24 cellular contexts compared by ENCODE assay signal in the genomic region with DNA sequence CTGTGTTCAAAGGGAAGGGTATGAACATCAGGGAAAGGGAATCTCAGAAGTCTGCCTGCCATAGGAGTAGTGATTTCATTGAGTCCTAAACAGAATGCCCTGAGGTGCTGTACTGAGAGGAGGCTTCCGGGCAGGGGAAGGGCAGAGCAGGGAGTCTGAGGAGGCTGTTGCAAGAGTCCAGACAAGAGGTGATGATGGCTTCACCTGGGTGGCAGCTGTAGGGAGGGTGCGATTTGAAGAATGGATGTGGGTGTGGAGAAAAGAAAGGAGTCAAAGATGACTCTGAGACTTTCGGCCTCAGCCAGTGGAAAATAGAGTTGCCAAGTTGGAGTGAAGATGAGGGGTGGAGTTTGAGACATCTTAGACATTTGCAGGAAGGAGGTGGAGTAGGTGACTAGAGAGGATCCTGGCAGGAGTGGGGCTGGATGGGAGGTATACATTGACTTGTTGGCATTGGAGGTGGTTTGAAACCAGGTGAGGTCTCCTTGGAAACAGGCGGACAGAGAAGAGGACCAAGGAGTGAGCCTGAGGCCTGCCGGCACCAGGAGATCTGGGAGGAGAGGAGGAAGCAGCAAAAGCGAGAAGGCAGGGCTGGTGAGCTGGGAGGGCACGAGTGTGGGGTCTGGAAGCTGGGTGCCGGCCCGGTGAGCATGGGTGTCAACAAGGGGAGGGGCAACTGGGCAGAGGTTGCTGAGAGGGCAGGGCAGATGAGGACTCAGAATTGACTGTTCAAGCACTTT. TPM values are rescaled to one million over a fixed set of nuclear protein-coding genes. Genes with fewer than 3 reads are reported as not detected.
DNase-seq lines count a peak whose midpoint lies in the region; ATAC-seq and TF ChIP-seq lines count a peak whose summit lies in the region.
"Had no signal": no experiment of that assay in that cellular context is flagged by ENCODE, and none has a peak within 500 bp of the region (broad histone marks: within the 10 kb centered on the region; RNA-seq: fewer than 3 reads in every experiment).

No MANE protein-coding gene starts in this region.

- peaks cover 78% of the 10 kb centered on the region for H3K79me2 ChIP-seq in neural progenitor cell (ENCODE audit: low read depth)

- peaks cover 11% of the 10 kb centered on the region for H3F3A ChIP-seq in neural progenitor cell (ENCODE audit: low read depth)

- no peak overlapping the region for H2AFZ ChIP-seq in neural progenitor cell (replicated peaks)
- H2AFZ ChIP-seq: parathyroid adenoma had no signal

- H3K36me3 ChIP-seq in neural progenitor cell = no peaks in the 10 kb centered on the region
- H3K36me3 ChIP-seq: adrenal gland had no signal

- H3K9me3 Mint-ChIP-seq in activated CD8-positive, alpha-beta T cell treated with anti-CD3 and anti-CD28 coated beads for 36 hours = peaks cover 1% of the 10 kb centered on the region
- H3K9me3 Mint-ChIP-seq in immature natural killer cell (no peaks in the 10 kb centered on the region), natural killer cell (no peaks in the 10 kb centered on the region), neural progenitor cell (peaks cover 12% of the 10 kb centered on the region)
- peaks cover 7% of the 10 kb centered on the region for H3K9me3 Mint-ChIP-seq in stimulated activated memory B cell treated with anti-CD40 and anti-IgM and Interleukin-4, amounts not matched to agents 10 μg/mL and 1 μg/mL and 100 μg/mL, for 72 hours

- CTCF ChIA-PET in activated CD8-positive, alpha-beta T cell treated with anti-CD3 and anti-CD28 coated beads for 36 hours (lab: Charles Lee) = interaction anchor here (0.7 to 2.0 kb wide), 3 partner anchors 7 to 40 kb away, joined by 3 to 6 read pairs (median 5); no protein-coding TSS in a partner anchor

- POLR2A ChIA-PET in activated CD8-positive, alpha-beta T cell treated with anti-CD3 and anti-CD28 coated beads for 36 hours (lab: Charles Lee) = interaction anchor here (0.6 to 1.1 kb wide), 2 partner anchors 12 to 107 kb away, joined by 3 read pairs; no protein-coding TSS in a partner anchor

- no peak overlapping the region for H3K4me3 ChIP-seq in neural progenitor cell
- H3K4me3 ChIP-seq: adrenal gland had no signal

- peaks cover 32% of the 10 kb centered on the region for H3K36me3 Mint-ChIP-seq in activated CD8-positive, alpha-beta T cell treated with anti-CD3 and anti-CD28 coated beads for 36 hours (ENCODE audit: low read depth)
- H3K36me3 Mint-ChIP-seq in immature natural killer cell (peaks cover 15 to 33% (median 31%) of the 10 kb centered on the region in 3 donors), natural killer cell (no peaks in the 10 kb centered on the region), neural progenitor cell (peaks cover 22% of the 10 kb centered on the region)
- peaks cover 59% of the 10 kb centered on the region for H3K36me3 Mint-ChIP-seq in stimulated activated memory B cell treated with anti-CD40 and anti-IgM and Interleukin-4, amounts not matched to agents 10 μg/mL and 1 μg/mL and 100 μg/mL, for 72 hours

- H3K4me1 Mint-ChIP-seq in activated CD8-positive, alpha-beta T cell treated with anti-CD3 and anti-CD28 coated beads for 36 hours (ENCODE audit: low read depth) = peaks cover 53% of the 10 kb centered on the region
- H3K4me1 Mint-ChIP-seq in immature natural killer cell = peaks cover 42 to 48% of the 10 kb centered on the region in 2 donors
- peaks cover 60% of the 10 kb centered on the region for H3K4me1 Mint-ChIP-seq in stimulated activated memory B cell treated with anti-CD40 and anti-IgM and Interleukin-4, amounts not matched to agents 10 μg/mL and 1 μg/mL and 100 μg/mL, for 72 hours
- peaks cover 60 to 76% of the 10 kb centered on the region in 2 donors for H3K4me1 Mint-ChIP-seq in natural killer cell
- peaks cover 35% of the 10 kb centered on the region for H3K4me1 Mint-ChIP-seq in neural progenitor cell

- no peak overlapping the region for H3K27ac ChIP-seq in neural progenitor cell
- H3K27ac ChIP-seq: adrenal gland, foreskin keratinocyte, parathyroid adenoma had no signal

- no peaks in the 10 kb centered on the region for H3K27me3 Mint-ChIP-seq in activated CD8-positive, alpha-beta T cell treated with anti-CD3 and anti-CD28 coated beads for 36 hours
- peaks cover 1 to 4% (median 1%) of the 10 kb centered on the region in 3 donors for H3K27me3 Mint-ChIP-seq in immature natural killer cell (ENCODE audit: low read depth in 3 of 3)
- no peaks in the 10 kb centered on the region for H3K27me3 Mint-ChIP-seq in stimulated activated memory B cell treated with anti-CD40 and anti-IgM and Interleukin-4, amounts not matched to agents 10 μg/mL and 1 μg/mL and 100 μg/mL, for 72 hours
- H3K27me3 Mint-ChIP-seq in natural killer cell (ENCODE audit: low read depth in 2 of 2) = no peaks in the 10 kb centered on the region
- H3K27me3 Mint-ChIP-seq in neural progenitor cell (ENCODE audit: insufficient read depth, low read depth) = peaks cover 5% of the 10 kb centered on the region
- H3K27me3 Mint-ChIP-seq: activated CD8-positive, alpha-beta memory T cell treated with anti-CD3 and anti-CD28 coated beads, Interleukin-2, amount 10 ng/mL, durations not matched to agents 7 days and 5 days had no signal

- H3K4me2 ChIP-seq in neural progenitor cell = no peak overlapping the region

- ATAC-seq in Right ventricle myocardium superior (ENCODE audit: poor library complexity) (no peak), Right ventricle myocardium inferior (no peak), natural killer cell (no peak), HG02610 (IDR thresholded peaks at IDR 0.05; ENCODE audit: unreplicated experiment) (no peak)
- no peak for ATAC-seq in activated CD8-positive, alpha-beta T cell treated with anti-CD3 and anti-CD28 coated beads for 36 hours
- ATAC-seq in stimulated activated memory B cell treated with anti-CD40 and anti-IgM and Interleukin-4, amounts not matched to agents 10 μg/mL and 1 μg/mL and 100 μg/mL, for 72 hours = no peak
- ATAC-seq: activated CD4-positive, CD25-positive, alpha-beta regulatory T cell treated with anti-CD3 and anti-CD28 coated beads, Interleukin-2, amount 50 U/mL, for 24 hours; activated CD8-positive, alpha-beta memory T cell treated with anti-CD3 and anti-CD28 coated beads, Interleukin-2, amount 10 ng/mL, durations not matched to agents 7 days and 5 days; foreskin keratinocyte; right cardiac atrium had no signal

- no peak overlapping the region for H3K9ac ChIP-seq in neural progenitor cell
- H3K9ac ChIP-seq: parathyroid adenoma had no signal

- no peaks in the 10 kb centered on the region for H3K9me3 ChIP-seq in neural progenitor cell (ENCODE audit: low read depth)
- H3K9me3 ChIP-seq: adrenal gland had no signal

- no peaks in the 10 kb centered on the region for H3K27me3 ChIP-seq in neural progenitor cell
- H3K27me3 ChIP-seq: adrenal gland, foreskin keratinocyte had no signal

- no peak for TF ChIP-seq CTCF in activated CD8-positive, alpha-beta T cell treated with anti-CD3 and anti-CD28 coated beads for 36 hours (IDR thresholded peaks at IDR 0.05)
- TF ChIP-seq CTCF in natural killer cell (IDR thresholded peaks at IDR 0.05) = no peak
- TF ChIP-seq CTCF in neural progenitor cell (IDR thresholded peaks at IDR 0.05) = no peak

- DNase-seq in Right ventricle myocardium superior = peak; percentile 12
- no peak for DNase-seq in Right ventricle myocardium inferior (ENCODE audit: missing footprints)
- DNase-seq in activated CD8-positive, alpha-beta T cell treated with anti-CD3 and anti-CD28 coated beads for 36 hours = no peak
- DNase-seq in immature natural killer cell = no peak
- DNase-seq in natural killer cell = no peak
- DNase-seq in neural progenitor cell (ENCODE audit: low spot score) = no peak
- DNase-seq: activated CD8-positive, alpha-beta memory T cell treated with anti-CD3 and anti-CD28 coated beads, Interleukin-2, amount 10 ng/mL, durations not matched to agents 7 days and 5 days; adrenal gland; C1 segment of cervical spinal cord; DMS153; effector CD8-positive, alpha-beta T cell; erythroblast; foreskin keratinocyte; KG1; NCI-H1417 treated with DMSO at 0.1 percent for 48 hours; NCI-H2081 treated with DMSO at 0.1 percent for 48 hours; stimulated activated CD4-positive, alpha-beta T cell treated with anti-CD3 and anti-CD28 coated beads, Interleukin-4, amount 100 ng/mL, for 1 hour; stimulated activated naive CD4-positive, alpha-beta T cell had no signal

- H4K20me1 ChIP-seq in neural progenitor cell (ENCODE audit: low read depth) = peaks cover 55% of the 10 kb centered on the region

- peak overlapping the region; percentile 4 for H3K27ac Mint-ChIP-seq in activated CD8-positive, alpha-beta T cell treated with anti-CD3 and anti-CD28 coated beads for 36 hours
- H3K27ac Mint-ChIP-seq in immature natural killer cell (peak overlapping the region in 4 of 6 donors; percentile 4 to 50 (median 24)), natural killer cell (peak overlapping the region in 1 of 2 donors; percentile 10), neural progenitor cell (no peak overlapping the region)
- peak overlapping the region; percentile 7 for H3K27ac Mint-ChIP-seq in stimulated activated memory B cell treated with anti-CD40 and anti-IgM and Interleukin-4, amounts not matched to agents 10 μg/mL and 1 μg/mL and 100 μg/mL, for 72 hours
- H3K27ac Mint-ChIP-seq: activated CD8-positive, alpha-beta memory T cell treated with anti-CD3 and anti-CD28 coated beads, Interleukin-2, amount 10 ng/mL, durations not matched to agents 7 days and 5 days; brain had no signal

- peaks cover 25% of the 10 kb centered on the region for H3K4me1 ChIP-seq in neural progenitor cell
- H3K4me1 ChIP-seq: foreskin keratinocyte, parathyroid adenoma had no signal

- intact Hi-C loops in Right ventricle myocardium superior (cut with DNase I) = no loop called here
- intact Hi-C loops in Right ventricle myocardium inferior (cut with DNase I) = no loop called here
- intact Hi-C loops in activated CD8-positive, alpha-beta T cell treated with anti-CD3 and anti-CD28 coated beads for 36 hours (cut with micrococcal nuclease) = no loop called here
- intact Hi-C loops in natural killer cell (cut with micrococcal nuclease) = no loop called here

- no peak overlapping the region for H3K4me3 Mint-ChIP-seq in activated CD8-positive, alpha-beta T cell treated with anti-CD3 and anti-CD28 coated beads for 36 hours
- no peak overlapping the region for H3K4me3 Mint-ChIP-seq in immature natural killer cell
- H3K4me3 Mint-ChIP-seq in stimulated activated memory B cell treated with anti-CD40 and anti-IgM and Interleukin-4, amounts not matched to agents 10 μg/mL and 1 μg/mL and 100 μg/mL, for 72 hours = no peak overlapping the region
- H3K4me3 Mint-ChIP-seq in natural killer cell = no peak overlapping the region
- no peak overlapping the region for H3K4me3 Mint-ChIP-seq in neural progenitor cell
- H3K4me3 Mint-ChIP-seq: activated CD8-positive, alpha-beta memory T cell treated with anti-CD3 and anti-CD28 coated beads, Interleukin-2, amount 10 ng/mL, durations not matched to agents 7 days and 5 days; brain had no signal

RNA-seq across cellular contexts. Expression of gene TBC1D14, which starts 24.2 kb away (rescaled TPM):
- total RNA-seq in Right ventricle myocardium superior (33.1 TPM), Right ventricle myocardium inferior (36.1 TPM), natural killer cell (10 to 100 TPM; 36.0 to 54.7 (median 53.2) TPM), neural progenitor cell (ENCODE audit: low replicate concordance) (47.9 and 58.8 TPM in 2 replicates)
- total RNA-seq in activated CD8-positive, alpha-beta T cell treated with anti-CD3 and anti-CD28 coated beads for 36 hours = 10 to 100 TPM; 34.7 to 36.3 TPM
- 10 to 100 TPM; 25.6 to 39.8 (median 26.6) TPM for polyA plus RNA-seq in immature natural killer cell
